ENCODE assay signal across 8 cellular contexts in the genomic region with DNA sequence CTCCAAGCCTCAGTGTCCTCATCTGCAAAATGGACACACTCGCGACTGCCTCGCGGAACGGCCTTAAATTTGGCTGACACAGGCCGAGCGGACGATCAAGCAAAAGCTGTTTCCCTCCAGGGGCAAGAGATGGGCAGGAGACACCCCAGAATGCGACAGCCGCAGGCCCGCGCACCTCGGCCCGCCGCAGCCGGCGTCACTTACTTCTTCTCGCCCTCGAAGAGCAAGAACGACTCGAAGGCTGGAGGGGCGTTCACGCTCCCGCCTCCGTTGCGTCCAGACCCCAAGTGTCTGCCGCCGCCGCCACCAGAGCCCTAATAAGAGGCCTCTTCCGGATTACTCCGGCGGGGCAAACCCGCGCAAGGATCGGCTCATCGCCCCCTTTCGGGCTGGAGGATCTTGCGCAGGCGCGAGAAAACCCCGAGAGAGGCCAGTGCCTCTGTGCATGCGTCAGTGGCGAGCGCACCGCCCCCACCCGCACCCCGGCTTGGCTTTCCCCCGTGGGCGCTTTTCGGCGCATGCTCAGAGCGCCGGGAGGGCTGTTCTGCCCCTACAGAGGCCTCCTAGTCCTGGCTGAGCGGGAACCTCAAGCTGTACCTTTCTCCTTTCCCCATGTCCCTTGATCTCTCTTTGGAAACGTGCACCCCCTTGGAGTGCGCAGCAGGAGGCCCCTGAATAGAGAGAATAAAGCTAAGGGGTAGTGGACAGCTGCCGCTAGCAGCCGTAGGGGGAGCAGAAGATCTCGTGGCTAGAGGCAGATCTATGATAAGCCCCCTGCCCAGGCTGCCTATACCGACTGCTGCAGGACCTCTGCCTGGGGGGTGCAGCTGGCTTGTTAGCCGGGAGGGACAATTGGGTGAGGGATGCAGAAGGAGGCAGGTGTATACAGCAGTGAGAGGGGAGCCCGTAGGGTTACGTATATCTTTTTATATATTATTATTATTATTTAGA. TPM values are rescaled to one million over a fixed set of nuclear protein-coding genes. Genes with fewer than 3 reads are reported as not detected.
A peak's percentile ranks its signal among the peaks of the same experiment; 100 is the strongest.
DNase-seq lines count a peak whose midpoint lies in the region; ATAC-seq and TF ChIP-seq lines count a peak whose summit lies in the region.
"Not testable (repeated sequence)": the region's sequence is repeated elsewhere in the genome, so short reads cannot be mapped to it uniquely, and the experiment has no call there.

No MANE protein-coding gene starts in this region.

- ATAC-seq in CD8-positive, alpha-beta T cell, result peak; percentile 96
- ATAC-seq in GM19438 (IDR thresholded peaks at IDR 0.05; ENCODE audit: low read depth, unreplicated experiment) (peak; percentile 90), HG03565 (IDR thresholded peaks at IDR 0.05; ENCODE audit: unreplicated experiment) (peak; percentile 93)

- TF ChIP-seq POLR2A in lower leg skin (IDR thresholded peaks at IDR 0.05), result peak in 1 of 2 donors; percentile 7

- H3K36me3 ChIP-seq in CD8-positive, alpha-beta T cell (ENCODE audit: insufficient read depth, low read length), result not testable (repeated sequence)

- H3K27ac Mint-ChIP-seq in CD8-positive, alpha-beta T cell, result peak overlapping the region; percentile 91

- peaks cover 15% of the 10 kb centered on the region for H3K4me1 Mint-ChIP-seq in CD8-positive, alpha-beta T cell (ENCODE audit: low read depth)

- peak overlapping the region; percentile 89 for H3K4me3 Mint-ChIP-seq in CD8-positive, alpha-beta T cell

- H3K4me3 ChIP-seq in CD8-positive, alpha-beta T cell (ENCODE audit: low read depth, low read length), result peak overlapping the region; percentile 64
- H3K4me3 ChIP-seq in lower leg skin (ENCODE audit: low read depth, poor library complexity, severe bottlenecking), result peak overlapping the region; percentile 80

- TF ChIP-seq CTCF in CD8-positive, alpha-beta T cell (IDR thresholded peaks at IDR 0.05), result peak; percentile 44
- TF ChIP-seq CTCF in lower leg skin (IDR thresholded peaks at IDR 0.05), result not testable (repeated sequence)

- not testable (repeated sequence) for H3K9me3 ChIP-seq in CD8-positive, alpha-beta T cell (ENCODE audit: low read length)

- H3K27me3 ChIP-seq in CD8-positive, alpha-beta T cell (ENCODE audit: insufficient read depth, low read length), result not testable (repeated sequence)

- 1 to 3% methylated on average over 33 to 46 of the region's 63 CpGs for WGBS in lower leg skin, 2 donors

- H3K27ac ChIP-seq in CD8-positive, alpha-beta T cell (ENCODE audit: low read depth, low read length), result peak overlapping the region; percentile 56

- not testable (repeated sequence) for H3K4me1 ChIP-seq in CD8-positive, alpha-beta T cell (ENCODE audit: insufficient read depth, low read length)

- H3K36me3 Mint-ChIP-seq in CD8-positive, alpha-beta T cell, result not testable (repeated sequence)

- CTCF ChIA-PET in CD8-positive, alpha-beta T cell (lab: Charles Lee), result interaction anchor here (0.9 to 1.6 kb wide), 7 partner anchors 31 to 182 kb away, joined by 3 to 4 read pairs (median 3); partner anchors contain the start of gene YKT6

- H3K27me3 Mint-ChIP-seq in CD8-positive, alpha-beta T cell (ENCODE audit: low read depth), result not testable (repeated sequence)

- H3K9me3 Mint-ChIP-seq in CD8-positive, alpha-beta T cell, result not testable (repeated sequence)

- POLR2A ChIA-PET in CD8-positive, alpha-beta T cell (lab: Charles Lee), result interaction anchor here (2.4 kb wide), 1 partner anchor 25 kb away, joined by 8 read pairs; the partner anchor contains the start of gene DBNL

- DNase-seq in CD8-positive, alpha-beta T cell, result peak; percentile 98 to 100 (median 99)
- peak; percentile 96 for DNase-seq in NCI-H748 (lab: John Stamatoyannopoulos, UW; ENCODE audit: unreplicated experiment)
- peak; percentile 98 to 99 for DNase-seq in activated CD4-positive, alpha-beta T cell treated with anti-CD3 and anti-CD28 coated beads, Interleukin-2, amount 50 U/mL, for 4 hours
- peak; percentile 84 to 91 for DNase-seq in dermis microvascular lymphatic vessel endothelial cell (ENCODE audit: low read depth in 2 of 2)
- DNase-seq in lower leg skin (ENCODE audit: low spot score in 2 of 2), result peak; percentile 95 to 99
- peak; percentile 99 for DNase-seq in stimulated activated CD4-positive, alpha-beta T cell treated with anti-CD3 and anti-CD28 coated beads, Interleukin-4, amount 100 ng/mL, for 24 hours

- intact Hi-C loops in CD8-positive, alpha-beta T cell (cut with DNase I, micrococcal nuclease), result loop anchor here (1.0 to 2.0 kb wide), 3 partner anchors 25 to 182 kb away; partner anchors contain the start of genes POLM (in 2 of the 2), YKT6 (in 2 of the 2) and DBNL (in 1 of the 2)
- intact Hi-C loops in lower leg skin (cut with DNase I; ENCODE audit: low total_unique reads), result not testable (repeated sequence)

RNA-seq across cellular contexts. Expression of gene SPDYE1, which starts 21.4 kb away (rescaled TPM):
- total RNA-seq in CD8-positive, alpha-beta T cell, result not detected
- not detected in 2 replicates for total RNA-seq in dermis microvascular lymphatic vessel endothelial cell
- under 1 TPM in 1 of 4 donors, not detected in 3; 0.69 TPM for total RNA-seq in lower leg skin

RNA-seq across cellular contexts. Expression of gene DBNL, which starts 25.4 kb away (rescaled TPM):
- 10 to 100 TPM; 82.1 to 84.8 TPM for total RNA-seq in CD8-positive, alpha-beta T cell
- total RNA-seq in dermis microvascular lymphatic vessel endothelial cell (92.4 and 114 TPM in 2 replicates), lower leg skin (100 to 1,000 TPM in 3 of 4 donors, 10 to 100 TPM in 1; 81.3 to 122 (median 106) TPM)

RNA-seq across cellular contexts. Expression of gene PGAM2, which starts 46.2 kb away (rescaled TPM):
- 1 to 10 TPM; 1.1 to 1.5 TPM for total RNA-seq in CD8-positive, alpha-beta T cell
- total RNA-seq in dermis microvascular lymphatic vessel endothelial cell, result not detected in 2 replicates
- total RNA-seq in lower leg skin, result 1 to 10 TPM in 3 of 4 donors, under 1 TPM in 1; 0.75 to 7.9 (median 3.6) TPM

Comparison
In these comparisons a context has a peak if more than half of its experiments do, and no peak if none do; other contexts are left out.
1. Peak in every context shown above with its lines: DNase-seq, ATAC-seq, H3K4me3 ChIP-seq and H3K27ac ChIP-seq.